18 cellular contexts compared by ENCODE assay signal in the genomic region with DNA sequence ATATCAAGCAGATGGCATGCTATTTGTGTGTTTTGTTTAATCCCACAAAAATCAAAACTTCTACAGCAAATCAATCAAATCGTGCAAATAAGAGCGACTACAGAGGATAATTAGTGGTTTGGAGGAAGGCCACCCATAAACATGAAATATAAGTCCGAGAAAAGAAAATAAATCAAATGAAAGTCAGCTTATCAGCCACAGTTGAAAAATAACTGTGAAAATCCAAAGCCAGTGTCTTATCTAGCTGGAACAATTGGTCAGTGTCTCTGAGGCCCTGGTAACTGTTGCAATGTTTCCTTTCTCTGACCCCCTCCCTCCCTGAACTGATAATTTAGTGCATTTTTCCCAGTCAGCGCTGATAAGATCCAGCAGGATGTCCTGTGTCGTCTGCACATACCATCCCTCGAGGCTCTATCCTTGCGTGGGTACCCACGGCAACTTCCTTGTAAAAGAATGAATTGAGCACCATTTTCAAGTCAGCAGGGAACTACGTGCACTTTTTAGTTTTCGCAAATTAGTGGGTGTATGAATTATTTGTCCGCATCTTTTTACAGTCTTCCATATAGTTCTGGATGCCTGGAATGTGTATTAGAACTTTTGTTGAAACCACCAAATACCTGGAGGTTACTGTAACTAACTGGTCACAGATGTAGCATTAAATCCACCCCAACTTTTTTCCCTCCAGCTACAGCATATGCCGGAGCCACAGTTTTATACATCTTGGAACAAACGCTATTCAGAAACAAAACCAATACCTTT. TPM values are rescaled to one million over a fixed set of nuclear protein-coding genes. Genes with fewer than 3 reads are reported as not detected.
DNase-seq lines count a peak whose midpoint lies in the region; ATAC-seq, FAIRE-seq and TF ChIP-seq lines count a peak whose summit lies in the region.
"Had no signal": no experiment of that assay in that cellular context is flagged by ENCODE, and none has a peak within 500 bp of the region (broad histone marks: within the 10 kb centered on the region; RNA-seq: fewer than 3 reads in every experiment).

No MANE protein-coding gene starts in this region.

- H3K4me1 Mint-ChIP-seq in astrocyte (ENCODE audit: low read depth, unreplicated experiment), result peaks cover 2% of the 10 kb centered on the region
- H3K4me1 Mint-ChIP-seq in stimulated activated effector memory CD8-positive, alpha-beta T cell treated with anti-CD3 and anti-CD28 coated beads, Interleukin-12 subunit alpha, Interleukin-12 subunit beta, amount 100 ng/mL, for 72 hours, result no peaks in the 10 kb centered on the region

- H3K4me1 ChIP-seq in cardiac muscle cell (ENCODE audit: low read depth) (peaks cover 31% of the 10 kb centered on the region), astrocyte (ENCODE audit: insufficient read depth, low read length) (no peaks in the 10 kb centered on the region), left lung (peaks cover 0 to 2% of the 10 kb centered on the region in 2 donors), vagina (no peaks in the 10 kb centered on the region)
- H3K4me1 ChIP-seq: lower lobe of right lung, Peyer's patch, suprapubic skin had no signal

- H2AFZ ChIP-seq in astrocyte (ENCODE audit: low read depth, low read length), result no peak overlapping the region

- H3K4me2 ChIP-seq in astrocyte (ENCODE audit: low read length), result no peak overlapping the region

- peak in 1 of 2 donors; percentile 77 for DNase-seq in cardiac muscle cell (ENCODE audit: low read depth in 1 of 2, low spot score in 1 of 2)
- no peak for DNase-seq in cardiac septum (ENCODE audit: low spot score)
- DNase-seq in astrocyte (ENCODE audit: low read depth), result peak; percentile 72
- no peak for DNase-seq in left lung
- DNase-seq in RCC 7860 (ENCODE audit: low spot score), result no peak
- no peak for DNase-seq in stimulated activated effector memory CD8-positive, alpha-beta T cell treated with anti-CD3 and anti-CD28 coated beads, Interleukin-12 subunit alpha, Interleukin-12 subunit beta, amount 100 ng/mL, for 72 hours (ENCODE audit: low spot score in 2 of 2)
- no peak for DNase-seq in UCSD-AML1 (lab: John Stamatoyannopoulos, UW; ENCODE audit: unreplicated experiment)
- no peak for DNase-seq in vagina (ENCODE audit: extremely low spot score in 2 of 2)
- DNase-seq: 8988T; activated CD4-positive, CD25-positive, alpha-beta regulatory T cell; activated gamma-delta T cell; CD8-positive, alpha-beta T cell; lower lobe of right lung; NCI-H2029 treated with DMSO at 0.1 percent for 48 hours; Peyer's patch had no signal

- no peak overlapping the region for H3K9ac ChIP-seq in astrocyte (ENCODE audit: low read length)

- H3K27ac ChIP-seq in cardiac muscle cell (peak overlapping the region; percentile 79), astrocyte (ENCODE audit: low read depth, low read length) (no peak overlapping the region), left lung (no peak overlapping the region), vagina (no peak overlapping the region)
- H3K27ac ChIP-seq: lower lobe of right lung, Peyer's patch, suprapubic skin had no signal

- no peak overlapping the region for H3K27ac Mint-ChIP-seq in astrocyte (ENCODE audit: unreplicated experiment)
- H3K27ac Mint-ChIP-seq in stimulated activated effector memory CD8-positive, alpha-beta T cell treated with anti-CD3 and anti-CD28 coated beads, Interleukin-12 subunit alpha, Interleukin-12 subunit beta, amount 100 ng/mL, for 72 hours, result no peak overlapping the region
- H3K27ac Mint-ChIP-seq: CD8-positive, alpha-beta T cell had no signal

- TF ChIP-seq CTCF in cardiac muscle cell (IDR thresholded peaks at IDR 0.05; ENCODE audit: low read depth, low read length) (no peak), astrocyte (IDR thresholded peaks at IDR 0.05; ENCODE audit: insufficient read depth, low read depth, low read length) (no peak), left lung (IDR thresholded peaks at IDR 0.05) (no peak), vagina (IDR thresholded peaks at IDR 0.05) (no peak)

- no peaks in the 10 kb centered on the region for H4K20me1 ChIP-seq in astrocyte (ENCODE audit: insufficient read depth, low read length)

- intact Hi-C loops in cardiac septum (cut with DNase I), result no loop called here
- intact Hi-C loops in left lung (cut with DNase I), result no loop called here
- intact Hi-C loops in vagina (cut with DNase I), result no loop called here

- H3K9me3 Mint-ChIP-seq in astrocyte (ENCODE audit: unreplicated experiment), result no peaks in the 10 kb centered on the region
- no peaks in the 10 kb centered on the region for H3K9me3 Mint-ChIP-seq in stimulated activated effector memory CD8-positive, alpha-beta T cell treated with anti-CD3 and anti-CD28 coated beads, Interleukin-12 subunit alpha, Interleukin-12 subunit beta, amount 100 ng/mL, for 72 hours
- H3K9me3 Mint-ChIP-seq: CD8-positive, alpha-beta T cell had no signal

- H3K4me3 ChIP-seq in cardiac muscle cell (no peak overlapping the region), astrocyte (ENCODE audit: insufficient read depth, low read depth, low read length) (no peak overlapping the region), left lung (no peak overlapping the region), vagina (no peak overlapping the region)
- H3K4me3 ChIP-seq: lower lobe of right lung, Peyer's patch, suprapubic skin had no signal

- no peaks in the 10 kb centered on the region for H3K36me3 Mint-ChIP-seq in astrocyte (ENCODE audit: low read depth, unreplicated experiment)
- no peaks in the 10 kb centered on the region for H3K36me3 Mint-ChIP-seq in stimulated activated effector memory CD8-positive, alpha-beta T cell treated with anti-CD3 and anti-CD28 coated beads, Interleukin-12 subunit alpha, Interleukin-12 subunit beta, amount 100 ng/mL, for 72 hours
- H3K36me3 Mint-ChIP-seq: CD8-positive, alpha-beta T cell had no signal

- H3K27me3 Mint-ChIP-seq in astrocyte (ENCODE audit: low read depth, unreplicated experiment), result peaks cover 6% of the 10 kb centered on the region

- H3K79me2 ChIP-seq in astrocyte (ENCODE audit: insufficient read depth, low read length), result no peaks in the 10 kb centered on the region

- FAIRE-seq in astrocyte (lab: Jason Lieb, UNC) (peak; percentile 13), RCC 7860 (lab: Jason Lieb, UNC) (no peak)
- FAIRE-seq: H1 had no signal

- ATAC-seq in left lung, result peak; percentile 33
- ATAC-seq in stimulated activated effector memory CD8-positive, alpha-beta T cell treated with anti-CD3 and anti-CD28 coated beads, Interleukin-12 subunit alpha, Interleukin-12 subunit beta, amount 100 ng/mL, for 72 hours, result no peak
- ATAC-seq: CD8-positive, alpha-beta T cell; lower lobe of right lung; sciatic nerve had no signal

- H3K27me3 ChIP-seq in cardiac muscle cell, result no peaks in the 10 kb centered on the region
- H3K27me3 ChIP-seq in astrocyte (ENCODE audit: insufficient read depth, low read length), result no peaks in the 10 kb centered on the region
- H3K27me3 ChIP-seq in left lung, result no peaks in the 10 kb centered on the region
- H3K27me3 ChIP-seq in vagina, result no peaks in the 10 kb centered on the region
- H3K27me3 ChIP-seq: Peyer's patch, suprapubic skin had no signal

- H3K9me3 ChIP-seq in cardiac muscle cell (ENCODE audit: low read depth) (no peaks in the 10 kb centered on the region), astrocyte (ENCODE audit: insufficient read depth, low read depth, low read length) (no peaks in the 10 kb centered on the region), left lung (no peaks in the 10 kb centered on the region), vagina (no peaks in the 10 kb centered on the region)
- H3K9me3 ChIP-seq: lower lobe of right lung, Peyer's patch, suprapubic skin had no signal

- H3K36me3 ChIP-seq in cardiac muscle cell (no peaks in the 10 kb centered on the region), astrocyte (ENCODE audit: insufficient read depth, low read length) (no peaks in the 10 kb centered on the region), left lung (no peaks in the 10 kb centered on the region), vagina (no peaks in the 10 kb centered on the region)
- H3K36me3 ChIP-seq: lower lobe of right lung, Peyer's patch, suprapubic skin had no signal

- H3K4me3 Mint-ChIP-seq in astrocyte (ENCODE audit: unreplicated experiment), result no peak overlapping the region
- H3K4me3 Mint-ChIP-seq in stimulated activated effector memory CD8-positive, alpha-beta T cell treated with anti-CD3 and anti-CD28 coated beads, Interleukin-12 subunit alpha, Interleukin-12 subunit beta, amount 100 ng/mL, for 72 hours, result no peak overlapping the region
- H3K4me3 Mint-ChIP-seq: CD8-positive, alpha-beta T cell had no signal

- TF ChIP-seq POLR2A in vagina (IDR thresholded peaks at IDR 0.05), result no peak

RNA-seq across cellular contexts. Expression of gene JCAD, which starts 10.8 kb away (rescaled TPM):
- total RNA-seq in cardiac muscle cell (36.7 and 44.3 TPM in 2 replicates), cardiac septum (19.3 TPM), astrocyte (27.3 and 29.0 TPM in 2 replicates), left lung (10 to 100 TPM; 28.7 to 43.1 TPM), vagina (40.3 TPM)
- polyA plus RNA-seq in cardiac muscle cell, result 17.2 and 23.3 TPM in 2 replicates
- total RNA-seq: CD8-positive, alpha-beta T cell had no signal
